In genomic region chr4:85748654-85749053, GRCh38 we compare ENCODE assay signal across 20 cellular contexts.
DNase-seq lines count a peak whose midpoint lies in the region; ATAC-seq and TF ChIP-seq lines count a peak whose summit lies in the region.
"Had no signal": no experiment of that assay in that cellular context is flagged by ENCODE, and none has a peak within 500 bp of the region (broad histone marks: within the 10 kb centered on the region; RNA-seq: fewer than 3 reads in every experiment).

No MANE protein-coding gene starts in this region.

- ATAC-seq in HG03095 (IDR thresholded peaks at IDR 0.05; ENCODE audit: unreplicated experiment) (no peak), HG02571 (IDR thresholded peaks at IDR 0.05; ENCODE audit: unreplicated experiment) (no peak)
- ATAC-seq: effector memory CD8-positive, alpha-beta T cell had no signal

- no peak overlapping the region for H3K4me2 ChIP-seq in GM23248 (ENCODE audit: unreplicated experiment)
- H3K4me2 ChIP-seq in osteoblast (ENCODE audit: insufficient read depth, low read length) = peak overlapping the region; percentile 39

- no peaks in the 10 kb centered on the region for H3K9me2 ChIP-seq in GM23248 (ENCODE audit: insufficient read depth)

- peak; percentile 30 for DNase-seq in GM23248
- DNase-seq in SK-N-MC (ENCODE audit: low read depth, low spot score) = peak; percentile 20
- DNase-seq in fibroblast of the aortic adventitia (ENCODE audit: low read depth) = peak; percentile 59
- peak; percentile 26 for DNase-seq in osteoblast (ENCODE audit: insufficient read length, low spot score, missing footprints)
- DNase-seq in NCI-H2107 (lab: John Stamatoyannopoulos, UW) = no peak
- DNase-seq: activated B cell treated with CpG ODN at 0.5 μM for 24 hours; activated CD4-positive, alpha-beta memory T cell treated with anti-CD3 and anti-CD28 coated beads for 36 hours; activated naive CD8-positive, alpha-beta T cell treated with anti-CD3 and anti-CD28 coated beads for 36 hours; colonic mucosa; effector memory CD8-positive, alpha-beta T cell; lower lobe of right lung; NCI-H187 treated with DMSO at 0.1 percent for 48 hours; NCI-H748 treated with DMSO at 0.1 percent for 48 hours had no signal

- H3K27me3 ChIP-seq in GM23248 (replicated peaks; ENCODE audit: insufficient read depth) (no peaks in the 10 kb centered on the region), osteoblast (ENCODE audit: insufficient read depth, low read length) (no peaks in the 10 kb centered on the region)
- H3K27me3 ChIP-seq: body of pancreas, colonic mucosa, esophagus muscularis mucosa, neutrophil, suprapubic skin had no signal

- no peak for TF ChIP-seq CTCF in fibroblast of the aortic adventitia (IDR thresholded peaks at IDR 0.05; ENCODE audit: insufficient read depth, low read length)
- TF ChIP-seq CTCF in osteoblast (IDR thresholded peaks at IDR 0.05; ENCODE audit: extremely low read depth, low read depth, low read length) = no peak

- WGBS in GM23248 (ENCODE audit: low coverage in 1 of 2, low lambda C conversion rate in 2 of 2, missing lambda C conversion rate in 2 of 2), 2 experiments = 41 to 47% methylated on average over 4 of the region's 4 CpGs

- no peaks in the 10 kb centered on the region for H4K20me1 ChIP-seq in GM23248 (ENCODE audit: insufficient read depth)
- no peaks in the 10 kb centered on the region for H4K20me1 ChIP-seq in osteoblast (ENCODE audit: insufficient read depth, low read length)

- peaks cover 19% of the 10 kb centered on the region; the same call in 1 of the 2 replicates for H3F3A ChIP-seq in GM23248 (ENCODE audit: insufficient read depth)

- no peaks in the 10 kb centered on the region for H3K79me2 ChIP-seq in GM23248 (ENCODE audit: insufficient read depth)
- H3K79me2 ChIP-seq in osteoblast (ENCODE audit: insufficient read depth, low read length) = no peaks in the 10 kb centered on the region

- H3K4me3 ChIP-seq in GM23248 = no peak overlapping the region
- no peak overlapping the region for H3K4me3 ChIP-seq in SK-N-MC
- H3K4me3 ChIP-seq in fibroblast of the aortic adventitia (ENCODE audit: low read depth, low read length) = no peak overlapping the region
- no peak overlapping the region for H3K4me3 ChIP-seq in osteoblast (ENCODE audit: insufficient read depth, low read length)
- H3K4me3 ChIP-seq: body of pancreas, colonic mucosa, esophagus muscularis mucosa, GM12878, lower lobe of right lung, suprapubic skin had no signal

- H3K27ac ChIP-seq in GM23248 = peak overlapping the region; percentile 21
- H3K27ac ChIP-seq in SK-N-MC = no peak overlapping the region
- H3K27ac ChIP-seq in osteoblast (ENCODE audit: low read depth, low read length) = no peak overlapping the region
- H3K27ac ChIP-seq: body of pancreas, colonic mucosa, esophagus muscularis mucosa, lower lobe of right lung, neutrophil, suprapubic skin had no signal

- H3K9me3 ChIP-seq in GM23248 (ENCODE audit: low read depth) (no peaks in the 10 kb centered on the region), SK-N-MC (ENCODE audit: low read depth, low read length) (no peaks in the 10 kb centered on the region), osteoblast (ENCODE audit: low read depth, low read length) (no peaks in the 10 kb centered on the region)
- H3K9me3 ChIP-seq: body of pancreas, colonic mucosa, esophagus muscularis mucosa, lower lobe of right lung, neutrophil, suprapubic skin had no signal

- H2AFZ ChIP-seq in GM23248 = peak overlapping the region; percentile 31; the same call in 1 of the 2 replicates
- peak overlapping the region; percentile 70 for H2AFZ ChIP-seq in osteoblast (ENCODE audit: low read length)

- in situ Hi-C loops in GM23248 (cut with MboI) = loop anchor here (5.0 to 25.0 kb wide), 2 partner anchors 261 to 601 kb away; partner anchors contain the start of gene ARHGAP24

- H3K9ac ChIP-seq in GM23248 = peak overlapping the region; percentile 2; the same call in 1 of the 2 replicates
- H3K9ac ChIP-seq in SK-N-MC (ENCODE audit: insufficient read length) = no peak overlapping the region

- H3K36me3 ChIP-seq in GM23248 (ENCODE audit: low read depth) (no peaks in the 10 kb centered on the region), SK-N-MC (ENCODE audit: insufficient read depth, low read length) (no peaks in the 10 kb centered on the region), osteoblast (ENCODE audit: insufficient read depth, low read length) (no peaks in the 10 kb centered on the region)
- H3K36me3 ChIP-seq: colonic mucosa, esophagus muscularis mucosa, lower lobe of right lung, neutrophil, suprapubic skin had no signal

- peaks cover 16% of the 10 kb centered on the region for H3K4me1 ChIP-seq in GM23248 (ENCODE audit: insufficient read depth)
- peaks cover 21% of the 10 kb centered on the region for H3K4me1 ChIP-seq in osteoblast (ENCODE audit: insufficient read depth, low read length)
- H3K4me1 ChIP-seq: colonic mucosa had no signal
